ENCODE assay signal across 14 cellular contexts in the genomic region with DNA sequence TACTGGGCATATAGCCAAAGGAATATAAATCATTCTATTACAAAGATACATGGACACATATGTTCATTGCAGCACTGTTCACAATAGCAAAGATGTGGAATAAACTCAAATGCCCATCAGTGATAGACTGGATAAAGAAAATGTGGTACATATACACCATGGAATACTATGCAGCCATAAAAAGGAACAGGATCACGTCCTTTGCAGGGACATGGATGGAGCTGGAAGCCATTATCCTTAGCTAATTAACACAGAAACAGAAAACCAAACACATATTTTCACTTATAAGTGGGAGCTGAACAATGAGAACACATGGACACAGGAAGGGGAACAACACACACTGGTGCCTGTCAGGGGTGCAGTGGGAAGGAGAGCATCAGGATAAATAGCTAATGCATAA. TPM values are rescaled to one million over a fixed set of nuclear protein-coding genes. Genes with fewer than 3 reads are reported as not detected.
"Had no signal": no experiment of that assay in that cellular context is flagged by ENCODE, and none has a peak within 500 bp of the region (broad histone marks: within the 10 kb centered on the region; RNA-seq: fewer than 3 reads in every experiment).

No MANE protein-coding gene starts in this region.

RNA-seq across cellular contexts. Expression of a gene that starts 30.6 kb away (rescaled TPM):
- total RNA-seq: activated CD4-positive, alpha-beta memory T cell treated with anti-CD3 and anti-CD28 coated beads, Interleukin-2, amount 10 ng/mL, durations not matched to agents 7 days and 5 days; activated CD4-positive, alpha-beta T cell treated with anti-CD3 and anti-CD28 coated beads, Interleukin-2, amount 10 ng/mL, durations not matched to agents 24 days and 14 days; activated CD4-positive, alpha-beta T cell treated with anti-CD3 and anti-CD28 coated beads, Interleukin-2, amount 10 ng/mL, durations not matched to agents 7 days and 5 days; activated CD8-positive, alpha-beta memory T cell treated with anti-CD3 and anti-CD28 coated beads, Interleukin-2, amount 10 ng/mL, durations not matched to agents 7 days and 5 days; activated CD8-positive, alpha-beta T cell treated with anti-CD3 and anti-CD28 coated beads, Interleukin-2, amount 10 ng/mL, durations not matched to agents 7 days and 5 days; T-helper 1 cell treated with Interleukin-12 subunit alpha and Interleukin-12 subunit beta and Interleukin-4 antibody, amounts not matched to agents 30 ng/mL and 1 ng/mL, for 36 hours; T-helper 2 cell treated with Interferon-gamma antibody and Interleukin-4, amounts not matched to agents 100 ng/mL and 5 ng/mL, for 36 hours had no signal

RNA-seq across cellular contexts. Expression of a gene that starts 59.6 kb away (rescaled TPM):
- total RNA-seq: activated B cell treated with CpG ODN at 0.5 μM for 24 hours; activated CD4-positive, alpha-beta memory T cell treated with anti-CD3 and anti-CD28 coated beads for 36 hours; activated CD4-positive, alpha-beta memory T cell treated with anti-CD3 and anti-CD28 coated beads, Interleukin-2, amount 10 ng/mL, durations not matched to agents 7 days and 5 days; activated CD4-positive, alpha-beta T cell treated with anti-CD3 and anti-CD28 coated beads for 36 hours; activated CD4-positive, alpha-beta T cell treated with anti-CD3 and anti-CD28 coated beads, Interleukin-2, amount 10 ng/mL, durations not matched to agents 24 days and 14 days; activated CD4-positive, alpha-beta T cell treated with anti-CD3 and anti-CD28 coated beads, Interleukin-2, amount 10 ng/mL, durations not matched to agents 7 days and 5 days; activated CD8-positive, alpha-beta memory T cell treated with anti-CD3 and anti-CD28 coated beads for 36 hours; activated CD8-positive, alpha-beta memory T cell treated with anti-CD3 and anti-CD28 coated beads, Interleukin-2, amount 10 ng/mL, durations not matched to agents 7 days and 5 days; activated CD8-positive, alpha-beta T cell treated with anti-CD3 and anti-CD28 coated beads for 36 hours; activated CD8-positive, alpha-beta T cell treated with anti-CD3 and anti-CD28 coated beads, Interleukin-2, amount 10 ng/mL, durations not matched to agents 7 days and 5 days; T-helper 1 cell treated with Interleukin-12 subunit alpha and Interleukin-12 subunit beta and Interleukin-4 antibody, amounts not matched to agents 30 ng/mL and 1 ng/mL, for 36 hours; T-helper 17 cell; T-helper 2 cell treated with Interferon-gamma antibody and Interleukin-4, amounts not matched to agents 100 ng/mL and 5 ng/mL, for 36 hours; WTC11 had no signal
